In the genomic region with DNA sequence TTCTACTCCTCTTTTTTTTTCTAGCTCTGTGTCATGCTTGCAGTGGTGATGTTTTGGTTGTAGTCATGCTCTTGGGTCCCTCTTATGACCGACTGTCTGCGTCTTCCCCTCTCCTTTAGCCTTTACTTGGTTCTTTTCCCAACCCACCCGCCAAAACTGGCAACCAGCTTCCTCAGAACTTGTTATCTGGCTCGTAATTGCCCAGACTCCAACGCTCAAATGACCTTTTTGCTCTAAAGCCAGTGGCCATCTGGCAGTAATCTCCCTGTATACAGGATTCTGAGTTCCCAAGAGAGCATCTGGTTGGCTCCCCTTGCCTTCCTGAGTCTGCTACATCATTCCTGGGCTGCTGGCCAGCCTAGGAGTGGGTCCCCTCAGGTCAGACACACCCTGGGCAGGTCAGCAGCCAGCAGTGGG, we compare ENCODE assay signal across 1 cellular context.
TF ChIP-seq lines count a peak whose summit lies in the region.

No MANE protein-coding gene starts in this region.

TF ChIP-seq in WTC11, 78 proteins besides CTCF, POLR2A, EP300 and RAD21 (continued from another document):
- TF ChIP-seq ZSCAN18 (CRISPR knock-in tag; IDR thresholded peaks at IDR 0.05): no peak
- TF ChIP-seq AR (CRISPR knock-in tag; IDR thresholded peaks at IDR 0.05): no peak
- TF ChIP-seq ZBTB21 (CRISPR knock-in tag; IDR thresholded peaks at IDR 0.05; ENCODE audit: borderline replicate concordance): no peak
- no peak for TF ChIP-seq TEAD1 (CRISPR knock-in tag; IDR thresholded peaks at IDR 0.05)
- TF ChIP-seq, protein P1, sequence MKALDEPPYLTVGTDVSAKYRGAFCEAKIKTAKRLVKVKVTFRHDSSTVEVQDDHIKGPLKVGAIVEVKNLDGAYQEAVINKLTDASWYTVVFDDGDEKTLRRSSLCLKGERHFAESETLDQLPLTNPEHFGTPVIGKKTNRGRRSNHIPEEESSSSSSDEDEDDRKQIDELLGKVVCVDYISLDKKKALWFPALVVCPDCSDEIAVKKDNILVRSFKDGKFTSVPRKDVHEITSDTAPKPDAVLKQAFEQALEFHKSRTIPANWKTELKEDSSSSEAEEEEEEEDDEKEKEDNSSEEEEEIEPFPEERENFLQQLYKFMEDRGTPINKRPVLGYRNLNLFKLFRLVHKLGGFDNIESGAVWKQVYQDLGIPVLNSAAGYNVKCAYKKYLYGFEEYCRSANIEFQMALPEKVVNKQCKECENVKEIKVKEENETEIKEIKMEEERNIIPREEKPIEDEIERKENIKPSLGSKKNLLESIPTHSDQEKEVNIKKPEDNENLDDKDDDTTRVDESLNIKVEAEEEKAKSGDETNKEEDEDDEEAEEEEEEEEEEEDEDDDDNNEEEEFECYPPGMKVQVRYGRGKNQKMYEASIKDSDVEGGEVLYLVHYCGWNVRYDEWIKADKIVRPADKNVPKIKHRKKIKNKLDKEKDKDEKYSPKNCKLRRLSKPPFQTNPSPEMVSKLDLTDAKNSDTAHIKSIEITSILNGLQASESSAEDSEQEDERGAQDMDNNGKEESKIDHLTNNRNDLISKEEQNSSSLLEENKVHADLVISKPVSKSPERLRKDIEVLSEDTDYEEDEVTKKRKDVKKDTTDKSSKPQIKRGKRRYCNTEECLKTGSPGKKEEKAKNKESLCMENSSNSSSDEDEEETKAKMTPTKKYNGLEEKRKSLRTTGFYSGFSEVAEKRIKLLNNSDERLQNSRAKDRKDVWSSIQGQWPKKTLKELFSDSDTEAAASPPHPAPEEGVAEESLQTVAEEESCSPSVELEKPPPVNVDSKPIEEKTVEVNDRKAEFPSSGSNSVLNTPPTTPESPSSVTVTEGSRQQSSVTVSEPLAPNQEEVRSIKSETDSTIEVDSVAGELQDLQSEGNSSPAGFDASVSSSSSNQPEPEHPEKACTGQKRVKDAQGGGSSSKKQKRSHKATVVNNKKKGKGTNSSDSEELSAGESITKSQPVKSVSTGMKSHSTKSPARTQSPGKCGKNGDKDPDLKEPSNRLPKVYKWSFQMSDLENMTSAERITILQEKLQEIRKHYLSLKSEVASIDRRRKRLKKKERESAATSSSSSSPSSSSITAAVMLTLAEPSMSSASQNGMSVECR (CRISPR knock-in tag; IDR thresholded peaks at IDR 0.05; ENCODE audit: borderline replicate concordance): no peak
- no peak for TF ChIP-seq TP53 (CRISPR knock-in tag; IDR thresholded peaks at IDR 0.05)
- TF ChIP-seq TEAD4 (CRISPR knock-in tag; IDR thresholded peaks at IDR 0.05): no peak
- TF ChIP-seq, protein P2, sequence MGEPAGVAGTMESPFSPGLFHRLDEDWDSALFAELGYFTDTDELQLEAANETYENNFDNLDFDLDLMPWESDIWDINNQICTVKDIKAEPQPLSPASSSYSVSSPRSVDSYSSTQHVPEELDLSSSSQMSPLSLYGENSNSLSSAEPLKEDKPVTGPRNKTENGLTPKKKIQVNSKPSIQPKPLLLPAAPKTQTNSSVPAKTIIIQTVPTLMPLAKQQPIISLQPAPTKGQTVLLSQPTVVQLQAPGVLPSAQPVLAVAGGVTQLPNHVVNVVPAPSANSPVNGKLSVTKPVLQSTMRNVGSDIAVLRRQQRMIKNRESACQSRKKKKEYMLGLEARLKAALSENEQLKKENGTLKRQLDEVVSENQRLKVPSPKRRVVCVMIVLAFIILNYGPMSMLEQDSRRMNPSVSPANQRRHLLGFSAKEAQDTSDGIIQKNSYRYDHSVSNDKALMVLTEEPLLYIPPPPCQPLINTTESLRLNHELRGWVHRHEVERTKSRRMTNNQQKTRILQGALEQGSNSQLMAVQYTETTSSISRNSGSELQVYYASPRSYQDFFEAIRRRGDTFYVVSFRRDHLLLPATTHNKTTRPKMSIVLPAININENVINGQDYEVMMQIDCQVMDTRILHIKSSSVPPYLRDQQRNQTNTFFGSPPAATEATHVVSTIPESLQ (CRISPR knock-in tag; IDR thresholded peaks at IDR 0.05): no peak
- no peak for TF ChIP-seq EMX1 (CRISPR knock-in tag; IDR thresholded peaks at IDR 0.05)
- no peak for TF ChIP-seq OVOL2 (CRISPR knock-in tag; IDR thresholded peaks at IDR 0.05; ENCODE audit: borderline replicate concordance)
- TF ChIP-seq IRF2 (CRISPR knock-in tag; IDR thresholded peaks at IDR 0.05; ENCODE audit: borderline replicate concordance, low read depth): no peak
- no peak for TF ChIP-seq ESRRA (CRISPR knock-in tag; IDR thresholded peaks at IDR 0.05; ENCODE audit: borderline replicate concordance)
TF ChIP-seq in WTC11: peak in this region for 0.
